In the genomic region with DNA sequence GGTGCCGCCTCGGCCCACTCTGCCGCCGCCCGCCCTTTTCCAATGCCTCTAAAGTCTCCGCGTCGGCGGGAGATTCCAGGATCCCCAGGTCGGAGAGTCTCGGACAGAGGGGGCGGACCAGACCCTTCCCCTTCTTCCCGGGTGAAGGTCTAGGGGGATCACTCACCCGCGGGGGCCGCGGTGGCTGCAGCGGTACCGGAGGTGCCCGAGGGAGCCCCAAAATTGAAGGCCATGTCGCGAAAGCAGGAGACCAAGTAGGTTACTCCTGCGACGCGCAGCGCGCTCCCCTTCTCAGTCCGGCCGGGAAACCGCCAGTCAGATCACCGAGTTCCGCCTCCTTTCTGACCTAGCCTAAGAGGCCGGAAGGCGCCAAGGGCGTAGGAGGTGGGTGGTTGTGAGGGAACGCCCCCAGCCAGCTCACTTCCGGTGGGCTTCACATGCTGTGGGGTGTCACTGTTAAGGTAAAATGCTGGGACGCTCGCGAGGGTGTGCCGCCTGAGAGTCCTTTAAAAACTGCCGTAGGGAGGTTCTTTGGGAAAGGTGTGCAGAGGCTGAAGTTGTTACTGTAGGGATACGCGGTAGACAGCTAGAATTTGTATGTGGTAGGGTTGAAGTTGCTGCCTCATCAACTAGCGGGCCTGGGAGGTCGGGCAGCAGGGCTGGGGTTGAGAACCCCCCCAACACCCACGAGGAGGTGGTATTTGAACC, we compare ENCODE assay signal across 8 cellular contexts. TPM values are rescaled to one million over a fixed set of nuclear protein-coding genes. Genes with fewer than 3 reads are reported as not detected.
A peak's percentile ranks its signal among the peaks of the same experiment; 100 is the strongest.
DNase-seq lines count a peak whose midpoint lies in the region; ATAC-seq lines count a peak whose summit lies in the region.

TSS of gene NUP54 (minus strand) at position 256 of the 708 bp plus-strand sequence. CDS start at position 233, 23 bp downstream.

- DNase-seq in NCI-H1092 treated with DMSO at 0.1 percent for 48 hours (lab: John Stamatoyannopoulos, UW) = peak; percentile 93
- DNase-seq in SKM-1 (lab: John Stamatoyannopoulos, UW; ENCODE audit: unreplicated experiment) = peak; percentile 75
- DNase-seq in activated naive CD4-positive, alpha-beta T cell treated with anti-CD3 and anti-CD28 coated beads, Interleukin-2, amount 50 U/mL, for 72 hours (ENCODE audit: low spot score in 2 of 2) = peak; percentile 94 to 97
- peak; percentile 76 for DNase-seq in glomerular endothelial cell (ENCODE audit: extremely low read depth, low read depth, low spot score)
- peak; percentile 93 for DNase-seq in occipital lobe (lab: John Stamatoyannopoulos, UW)

- H3K36me3 Mint-ChIP-seq in activated naive CD4-positive, alpha-beta T cell treated with anti-CD3 and anti-CD28 coated beads, Interleukin-2, amount 50 U/mL, for 72 hours = peaks cover 15 to 18% of the 10 kb centered on the region in 2 donors

- H3K27ac Mint-ChIP-seq in activated naive CD4-positive, alpha-beta T cell treated with anti-CD3 and anti-CD28 coated beads, Interleukin-2, amount 50 U/mL, for 72 hours = peak within 1 kb of the TSS; percentile 95 to 99

- peak; percentile 99 for ATAC-seq in HG02610 (IDR thresholded peaks at IDR 0.05; ENCODE audit: unreplicated experiment)
- ATAC-seq in activated naive CD4-positive, alpha-beta T cell treated with anti-CD3 and anti-CD28 coated beads, Interleukin-2, amount 50 U/mL, for 72 hours = peak; percentile 97 to 99

- H3K4me3 ChIP-seq in GM08714 (ENCODE audit: low read length) = peak within 1 kb of the TSS; percentile 84

- H3K27ac ChIP-seq in temporal lobe (ENCODE audit: low read depth, low read length) = peak within 1 kb of the TSS; percentile 64

- H3K9me3 Mint-ChIP-seq in activated naive CD4-positive, alpha-beta T cell treated with anti-CD3 and anti-CD28 coated beads, Interleukin-2, amount 50 U/mL, for 72 hours = no peaks in the 10 kb centered on the region

RNA-seq across cellular contexts. Expression of gene NUP54, which starts in this region (rescaled TPM):
- total RNA-seq in activated naive CD4-positive, alpha-beta T cell treated with anti-CD3 and anti-CD28 coated beads, Interleukin-2, amount 50 U/mL, for 72 hours = 10 to 100 TPM; 63.6 to 72.8 TPM
- total RNA-seq in glomerular endothelial cell (24.8 and 28.5 TPM in 2 replicates), occipital lobe (162 TPM), temporal lobe (81.1 TPM)

Comparison
In these comparisons a context has a peak if more than half of its experiments do, and no peak if none do; other contexts are left out.
1. Peak in every context shown above with its lines: DNase-seq, ATAC-seq, H3K4me3 ChIP-seq and H3K27ac ChIP-seq.